In the genomic region with DNA sequence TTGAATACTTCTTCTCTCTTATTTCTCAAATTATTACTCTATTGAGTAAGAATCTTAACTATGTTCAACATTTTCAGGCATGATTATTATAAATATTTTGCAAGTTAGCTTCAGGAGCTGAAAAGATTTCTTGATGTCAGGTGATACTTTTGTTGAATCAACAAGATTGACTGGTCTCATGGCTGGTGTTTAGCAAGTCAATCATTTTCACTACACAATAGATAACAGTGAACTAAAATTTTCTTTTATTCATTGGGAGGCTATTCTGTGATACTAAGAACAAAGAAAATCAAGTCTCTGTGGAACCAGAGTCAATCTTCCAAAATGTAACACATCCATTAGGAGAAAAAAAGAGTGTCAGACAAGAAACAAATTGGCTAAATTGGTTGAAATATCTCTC, we compare ENCODE assay signal across 23 cellular contexts.
"Had no signal": no experiment of that assay in that cellular context is flagged by ENCODE, and none has a peak within 500 bp of the region (broad histone marks: within the 10 kb centered on the region; RNA-seq: fewer than 3 reads in every experiment).

No MANE protein-coding gene starts in this region.

- H3K27ac ChIP-seq: colonic mucosa, coronary artery, dorsolateral prefrontal cortex, epithelial cell of prostate, esophagus muscularis mucosa, esophagus squamous epithelium, foreskin keratinocyte, gastrocnemius medialis, gastroesophageal sphincter, heart left ventricle, heart right ventricle had no signal

- H3K36me3 ChIP-seq: colonic mucosa, esophagus muscularis mucosa, esophagus squamous epithelium, gastrocnemius medialis, gastroesophageal sphincter, heart left ventricle, heart right ventricle had no signal

- H3K4me3 ChIP-seq: colonic mucosa, coronary artery, dorsolateral prefrontal cortex, esophagus muscularis mucosa, esophagus squamous epithelium, gastrocnemius medialis, gastroesophageal sphincter, heart left ventricle, heart right ventricle had no signal

- H3K9me3 ChIP-seq: colonic mucosa, esophagus muscularis mucosa, esophagus squamous epithelium, gastrocnemius medialis, gastroesophageal sphincter, heart left ventricle had no signal

- H3K27me3 ChIP-seq: colonic mucosa, dorsolateral prefrontal cortex, esophagus muscularis mucosa, esophagus squamous epithelium, foreskin keratinocyte, gastrocnemius medialis, gastroesophageal sphincter, heart left ventricle had no signal

- H3K4me1 ChIP-seq: colonic mucosa, esophagus muscularis mucosa, esophagus squamous epithelium, foreskin keratinocyte, gastrocnemius medialis, gastroesophageal sphincter, heart left ventricle, heart right ventricle had no signal

- DNase-seq: colonic mucosa; cortex of kidney; dermis blood vessel endothelial cell; dorsolateral prefrontal cortex; effector CD4-positive, alpha-beta T cell; effector CD8-positive, alpha-beta T cell; effector memory CD4-positive, alpha-beta T cell; effector memory CD8-positive, alpha-beta T cell; endodermal cell; erythroblast; esophagus squamous epithelium; foreskin fibroblast; foreskin keratinocyte; foreskin melanocyte; gastrocnemius medialis; glutamatergic neuron; head of caudate nucleus; heart left ventricle; heart right ventricle had no signal
